ENCODE assay signal across 23 cellular contexts in genomic region chr1:81471255-81471654, GRCh38.
"Had no signal": no experiment of that assay in that cellular context is flagged by ENCODE, and none has a peak within 500 bp of the region (broad histone marks: within the 10 kb centered on the region; RNA-seq: fewer than 3 reads in every experiment).

No MANE protein-coding gene starts in this region.

- H3K9me3 Mint-ChIP-seq: endodermal cell, neural crest cell had no signal

- H3K27me3 Mint-ChIP-seq: progenitor cell of endocrine pancreas had no signal

- H3K4me1 Mint-ChIP-seq: natural killer cell; stimulated activated effector memory CD8-positive, alpha-beta T cell treated with anti-CD3 and anti-CD28 coated beads, Interleukin-12 subunit alpha, Interleukin-12 subunit beta, amount 100 ng/mL, for 72 hours had no signal

- H3K27ac ChIP-seq: coronary artery, heart left ventricle, pancreas, tibial artery, upper lobe of right lung, vagina had no signal

- DNase-seq: effector CD4-positive, alpha-beta T cell; endodermal cell; erythroblast; heart left ventricle; hypothalamus; kidney glomerular epithelial cell; mammary epithelial cell; mucosa of descending colon; natural killer cell; occipital lobe; pancreas; right cardiac atrium; stimulated activated CD4-positive, alpha-beta T cell treated with anti-CD3 and anti-CD28 coated beads, Interleukin-2, amount 100 ng/mL, for 48 hours; stimulated activated CD8-positive, alpha-beta memory T cell treated with anti-CD3 and anti-CD28 coated beads, Interleukin-4, amount 100 ng/mL, for 48 hours; stimulated activated naive CD8-positive, alpha-beta T cell treated with anti-CD3 and anti-CD28 coated beads, Interleukin-15, Interleukin-2, amounts not matched to agents 100 U/mL and 50 U/mL, for 24 hours; tibial artery; upper lobe of right lung had no signal

- H3K27ac Mint-ChIP-seq: endodermal cell; natural killer cell; progenitor cell of endocrine pancreas; stimulated activated effector memory CD8-positive, alpha-beta T cell treated with anti-CD3 and anti-CD28 coated beads, Interleukin-12 subunit alpha, Interleukin-12 subunit beta, amount 100 ng/mL, for 72 hours had no signal

- H3K36me3 Mint-ChIP-seq: natural killer cell; stimulated activated effector memory CD8-positive, alpha-beta T cell treated with anti-CD3 and anti-CD28 coated beads, Interleukin-12 subunit alpha, Interleukin-12 subunit beta, amount 100 ng/mL, for 72 hours had no signal

- H3K9me3 ChIP-seq: heart left ventricle, mucosa of descending colon, pancreas, tibial artery, upper lobe of right lung, vagina had no signal

- H3K36me3 ChIP-seq: heart left ventricle, pancreas, tibial artery, upper lobe of right lung, vagina had no signal

- H3K4me3 Mint-ChIP-seq: endodermal cell; natural killer cell; neural crest cell; stimulated activated effector memory CD8-positive, alpha-beta T cell treated with anti-CD3 and anti-CD28 coated beads, Interleukin-12 subunit alpha, Interleukin-12 subunit beta, amount 100 ng/mL, for 72 hours had no signal

- H3K4me2 ChIP-seq: smooth muscle cell had no signal

- ATAC-seq: heart left ventricle; mucosa of descending colon; natural killer cell; pancreas; right cardiac atrium; stimulated activated effector memory CD8-positive, alpha-beta T cell treated with anti-CD3 and anti-CD28 coated beads, Interleukin-12 subunit alpha, Interleukin-12 subunit beta, amount 100 ng/mL, for 72 hours; stimulated activated naive CD8-positive, alpha-beta T cell treated with anti-CD3 and anti-CD28 coated beads, Interleukin-15, Interleukin-2, amounts not matched to agents 100 U/mL and 50 U/mL, for 24 hours; upper lobe of right lung had no signal

- H3K4me3 ChIP-seq: coronary artery, heart left ventricle, mucosa of descending colon, pancreas, smooth muscle cell, tibial artery, upper lobe of right lung, vagina had no signal

- H3K4me1 ChIP-seq: heart left ventricle, pancreas, tibial artery, upper lobe of right lung, vagina had no signal

- H3K27me3 ChIP-seq: heart left ventricle, pancreas, tibial artery, upper lobe of right lung, vagina had no signal
